26 cellular contexts compared by ENCODE assay signal in genomic region chr6:82524031-82524430, GRCh38.
"Had no signal": no experiment of that assay in that cellular context is flagged by ENCODE, and none has a peak within 500 bp of the region (broad histone marks: within the 10 kb centered on the region; RNA-seq: fewer than 3 reads in every experiment).

No MANE protein-coding gene starts in this region.

- H3K4me3 Mint-ChIP-seq: naive thymus-derived CD4-positive, alpha-beta T cell; natural killer cell; nephron; stimulated activated effector memory CD8-positive, alpha-beta T cell treated with anti-CD3 and anti-CD28 coated beads, Interleukin-12 subunit alpha, Interleukin-12 subunit beta, amount 100 ng/mL, for 72 hours; stimulated activated naive B cell treated with anti-CD40 and anti-IgM and Interleukin-4, amounts not matched to agents 10 μg/mL and 1 μg/mL and 100 μg/mL, for 72 hours; stimulated activated naive CD8-positive, alpha-beta T cell treated with anti-CD3 and anti-CD28 coated beads, Interleukin-15, Interleukin-2, amounts not matched to agents 100 ng/mL and 50 ng/mL, for 24 hours had no signal

- DNase-seq: naive thymus-derived CD4-positive, alpha-beta T cell; natural killer cell; occipital lobe; ovary; psoas muscle; right lobe of liver; sigmoid colon; small intestine; stimulated activated CD4-positive, alpha-beta T cell treated with anti-CD3 and anti-CD28 coated beads, Interleukin-15, amount 100 ng/mL, for 24 hours; stimulated activated CD4-positive, alpha-beta T cell treated with anti-CD3 and anti-CD28 coated beads, Interleukin-2, amount 100 ng/mL, for 24 hours; stimulated activated CD4-positive, alpha-beta T cell treated with anti-CD3 and anti-CD28 coated beads, Interleukin-2, amount 100 ng/mL, for 48 hours; stimulated activated CD4-positive, alpha-beta T cell treated with anti-CD3 and anti-CD28 coated beads, Interleukin-4, amount 100 ng/mL, for 24 hours; stimulated activated naive B cell treated with anti-CD40 and anti-IgM and Interleukin-4, amounts not matched to agents 10 μg/mL and 1 μg/mL and 100 μg/mL, for 72 hours; stimulated activated naive CD4-positive, alpha-beta T cell treated with Interleukin-2 at 50 U/mL for 16 hours; stomach; thyroid gland; trophoblast cell had no signal

- H3K4me3 ChIP-seq: ovary, psoas muscle, right lobe of liver, sigmoid colon, stomach, thoracic aorta, thyroid gland, tibial nerve, upper lobe of left lung had no signal

- ATAC-seq: naive thymus-derived CD4-positive, alpha-beta T cell; natural killer cell; psoas muscle; right cardiac atrium; right lobe of liver; stimulated activated naive B cell treated with anti-CD40 and anti-IgM and Interleukin-4, amounts not matched to agents 10 μg/mL and 1 μg/mL and 100 μg/mL, for 72 hours had no signal

- H3K27me3 ChIP-seq: ovary, right lobe of liver, sigmoid colon, stomach, thyroid gland, tibial nerve, upper lobe of left lung had no signal

- H3K4me1 ChIP-seq: parathyroid adenoma, psoas muscle, right lobe of liver, sigmoid colon, stomach, thyroid gland, tibial nerve, upper lobe of left lung had no signal

- H3K36me3 Mint-ChIP-seq: naive thymus-derived CD4-positive, alpha-beta T cell; natural killer cell; stimulated activated effector memory CD8-positive, alpha-beta T cell treated with anti-CD3 and anti-CD28 coated beads, Interleukin-12 subunit alpha, Interleukin-12 subunit beta, amount 100 ng/mL, for 72 hours; stimulated activated naive B cell treated with anti-CD40 and anti-IgM and Interleukin-4, amounts not matched to agents 10 μg/mL and 1 μg/mL and 100 μg/mL, for 72 hours had no signal

- H3K27ac Mint-ChIP-seq: naive thymus-derived CD4-positive, alpha-beta T cell; natural killer cell; nephron; progenitor cell of endocrine pancreas; stimulated activated effector memory CD8-positive, alpha-beta T cell treated with anti-CD3 and anti-CD28 coated beads, Interleukin-12 subunit alpha, Interleukin-12 subunit beta, amount 100 ng/mL, for 72 hours; stimulated activated naive B cell treated with anti-CD40 and anti-IgM and Interleukin-4, amounts not matched to agents 10 μg/mL and 1 μg/mL and 100 μg/mL, for 72 hours; stimulated activated naive CD8-positive, alpha-beta T cell treated with anti-CD3 and anti-CD28 coated beads, Interleukin-15, Interleukin-2, amounts not matched to agents 100 ng/mL and 50 ng/mL, for 24 hours had no signal

- H3K4me1 Mint-ChIP-seq: naive thymus-derived CD4-positive, alpha-beta T cell; natural killer cell; nephron; stimulated activated effector memory CD8-positive, alpha-beta T cell treated with anti-CD3 and anti-CD28 coated beads, Interleukin-12 subunit alpha, Interleukin-12 subunit beta, amount 100 ng/mL, for 72 hours; stimulated activated naive B cell treated with anti-CD40 and anti-IgM and Interleukin-4, amounts not matched to agents 10 μg/mL and 1 μg/mL and 100 μg/mL, for 72 hours had no signal

- H3K9me3 ChIP-seq: ovary, psoas muscle, right lobe of liver, sigmoid colon, stomach, thoracic aorta, thyroid gland, tibial nerve, upper lobe of left lung had no signal

- H3K27ac ChIP-seq: ovary, parathyroid adenoma, psoas muscle, right lobe of liver, sigmoid colon, stomach, thoracic aorta, thyroid gland, tibial nerve, upper lobe of left lung had no signal

- H2AFZ ChIP-seq: parathyroid adenoma had no signal

- H3K79me2 ChIP-seq: parathyroid adenoma had no signal

- H3K9ac ChIP-seq: parathyroid adenoma had no signal

- H3K36me3 ChIP-seq: ovary, right lobe of liver, sigmoid colon, stomach, thoracic aorta, thyroid gland, tibial nerve, upper lobe of left lung had no signal

- H3K27me3 Mint-ChIP-seq: progenitor cell of endocrine pancreas; stimulated activated naive B cell treated with anti-CD40 and anti-IgM and Interleukin-4, amounts not matched to agents 10 μg/mL and 1 μg/mL and 100 μg/mL, for 72 hours; stimulated activated naive CD8-positive, alpha-beta T cell treated with anti-CD3 and anti-CD28 coated beads, Interleukin-15, Interleukin-2, amounts not matched to agents 100 ng/mL and 50 ng/mL, for 24 hours had no signal

- H3K9me3 Mint-ChIP-seq: nephron; stimulated activated effector memory CD8-positive, alpha-beta T cell treated with anti-CD3 and anti-CD28 coated beads, Interleukin-12 subunit alpha, Interleukin-12 subunit beta, amount 100 ng/mL, for 72 hours had no signal
